ENCODE assay signal across 8 cellular contexts in genomic region chr14:49852351-49853157, GRCh38. TPM values are rescaled to one million over a fixed set of nuclear protein-coding genes. Genes with fewer than 3 reads are reported as not detected.
A peak's percentile ranks its signal among the peaks of the same experiment; 100 is the strongest.
DNase-seq lines count a peak whose midpoint lies in the region; ATAC-seq and TF ChIP-seq lines count a peak whose summit lies in the region.

NEMF (minus strand) TSS chr14:49852788; CDS start chr14:49852753, 35 bp downstream.

- H3K27ac ChIP-seq in caudate nucleus (ENCODE audit: low read depth, low read length), result peak within 1 kb of the TSS; percentile 97

- H3K4me3 Mint-ChIP-seq in WTC11, result peak within 1 kb of the TSS; percentile 95

- peaks cover 10% of the 10 kb centered on the region for H3K4me1 Mint-ChIP-seq in WTC11

- peaks cover 26% of the 10 kb centered on the region for H3K36me3 Mint-ChIP-seq in WTC11

- peak within 1 kb of the TSS; percentile 95 for H3K27ac Mint-ChIP-seq in WTC11

- DNase-seq in AG08395 (ENCODE audit: low spot score) (peak; percentile 82), NCI-H2196 (lab: John Stamatoyannopoulos, UW; ENCODE audit: unreplicated experiment) (peak; percentile 94), WTC11 (ENCODE audit: low spot score) (peak; percentile 82), caudate nucleus (lab: John Stamatoyannopoulos, UW) (peak in 60 of 61 donors; percentile 17 to 97 (median 84)), islet precursor cell (peak; percentile 89)
- DNase-seq in stimulated activated CD4-positive, alpha-beta T cell treated with anti-CD3 and anti-CD28 coated beads, Interleukin-12 subunit alpha, Interleukin-12 subunit beta, amount 100 ng/mL, for 48 hours (ENCODE audit: low read depth in 2 of 3, low spot score in 1 of 3), result peak in 2 of 3 donors; percentile 74 to 95

- no peaks in the 10 kb centered on the region for H3K27me3 Mint-ChIP-seq in WTC11 (ENCODE audit: low read depth)

- TF ChIP-seq CTCF in WTC11 (IDR thresholded peaks at IDR 0.05), result no peak

- H3K9me3 Mint-ChIP-seq in WTC11, result no peaks in the 10 kb centered on the region

- ATAC-seq in GM18868 (IDR thresholded peaks at IDR 0.05; ENCODE audit: unreplicated experiment) (peak; percentile 84), HG03135 (IDR thresholded peaks at IDR 0.05; ENCODE audit: unreplicated experiment) (peak; percentile 79), WTC11 (peak; percentile 72)

- POLR2A ChIA-PET in WTC11 (lab: Charles Lee), result interaction anchor here (0.6 to 1.9 kb wide), 4 partner anchors 10 to 228 kb away, joined by 3 to 22 read pairs (median 4); partner anchors contain the start of gene KLHDC2

- CTCF ChIA-PET in WTC11 (lab: Charles Lee), result interaction anchor here (0.5 to 2.7 kb wide), 33 partner anchors 9 to 379 kb away, joined by 3 to 86 read pairs (median 3); partner anchors contain the start of genes DNAAF2, KLHDC1, KLHDC2 and RPL36AL

TF ChIP-seq in WTC11, 78 proteins besides CTCF, POLR2A, EP300 and RAD21 (continues in another document):
- TF ChIP-seq ZNF416 (CRISPR knock-in tag; IDR thresholded peaks at IDR 0.05) (no peak), ZNF512 (CRISPR knock-in tag; IDR thresholded peaks at IDR 0.05; ENCODE audit: borderline replicate concordance) (no peak), NFE2L1 (CRISPR knock-in tag; IDR thresholded peaks at IDR 0.05) (peak; percentile 55; the same call in 1 of the 2 replicates), HMGA2 (CRISPR knock-in tag; IDR thresholded peaks at IDR 0.05) (no peak), ZNF396 (CRISPR knock-in tag; IDR thresholded peaks at IDR 0.05; ENCODE audit: borderline replicate concordance) (no peak), ZNF263 (CRISPR knock-in tag; IDR thresholded peaks at IDR 0.05; ENCODE audit: low read depth) (no peak), AR (CRISPR knock-in tag; IDR thresholded peaks at IDR 0.05) (no peak), RORB (CRISPR knock-in tag; IDR thresholded peaks at IDR 0.05) (no peak), MAX (CRISPR knock-in tag; IDR thresholded peaks at IDR 0.05) (peak; percentile 90), NR2C2 (CRISPR knock-in tag; IDR thresholded peaks at IDR 0.05) (no peak), PRRX2 (CRISPR knock-in tag; IDR thresholded peaks at IDR 0.05) (no peak; the same call in 1 of the 2 replicates), NFYB (CRISPR knock-in tag; conservative IDR thresholded peaks at IDR 0.05; ENCODE audit: low read depth) (no peak), ZNF121 (CRISPR knock-in tag; IDR thresholded peaks at IDR 0.05) (no peak), E2F4 (CRISPR knock-in tag; IDR thresholded peaks at IDR 0.05; ENCODE audit: borderline replicate concordance, low read depth) (no peak), ATF1 (CRISPR knock-in tag; IDR thresholded peaks at IDR 0.05) (no peak), IRF1 (CRISPR knock-in tag; IDR thresholded peaks at IDR 0.05) (peak; percentile 14; the same call in 1 of the 2 replicates), ATF2 (CRISPR knock-in tag; IDR thresholded peaks at IDR 0.05; ENCODE audit: borderline replicate concordance, low read depth) (no peak), RELA (CRISPR knock-in tag; IDR thresholded peaks at IDR 0.05; ENCODE audit: borderline replicate concordance) (no peak), ZNF281 (CRISPR knock-in tag; IDR thresholded peaks at IDR 0.05) (no peak), CBFB (CRISPR knock-in tag; IDR thresholded peaks at IDR 0.05; ENCODE audit: low read depth) (no peak)

RNA-seq across cellular contexts. Expression of gene NEMF, which starts in this region (rescaled TPM):
- total RNA-seq in WTC11 (2021), result 50.1 to 51.2 TPM (median 50.1 TPM) in 3 replicates

Comparison
In these comparisons a context has a peak if more than half of its experiments do, and no peak if none do; other contexts are left out.
1. Peak in every context shown above with its lines: DNase-seq, ATAC-seq and H3K27ac ChIP-seq.